21 cellular contexts compared by ENCODE assay signal in genomic region chr1:226845624-226846023, GRCh38. TPM values are rescaled to one million over a fixed set of nuclear protein-coding genes. Genes with fewer than 3 reads are reported as not detected.
DNase-seq lines count a peak whose midpoint lies in the region; ATAC-seq, FAIRE-seq and TF ChIP-seq lines count a peak whose summit lies in the region.
"Had no signal": no experiment of that assay in that cellular context is flagged by ENCODE, and none has a peak within 500 bp of the region (broad histone marks: within the 10 kb centered on the region; RNA-seq: fewer than 3 reads in every experiment).

No MANE protein-coding gene starts in this region.

- no peak overlapping the region for H3K4me3 ChIP-seq in GM12878

- peak; percentile 61 for ATAC-seq in GM18867 (IDR thresholded peaks at IDR 0.05; ENCODE audit: unreplicated experiment)
- peak; percentile 57 for ATAC-seq in GM21367 (IDR thresholded peaks at IDR 0.05; ENCODE audit: unreplicated experiment)
- peak; percentile 73 for ATAC-seq in GM21723 (IDR thresholded peaks at IDR 0.05; ENCODE audit: unreplicated experiment)
- peak; percentile 67 for ATAC-seq in GM12878
- ATAC-seq in HG03521 (IDR thresholded peaks at IDR 0.05; ENCODE audit: unreplicated experiment) = no peak

- TF ChIP-seq RAD21 in GM12878 (IDR thresholded peaks at IDR 0.05; ENCODE audit: insufficient read depth, low read depth, low read length) = no peak

- POLR2A ChIA-PET in GM12878 (lab: Charles Lee) = no interaction called here

- no peaks in the 10 kb centered on the region for H3K36me3 ChIP-seq in GM12878 (ENCODE audit: control insufficient read depth in 2 of 2, insufficient read depth in 2 of 2, low read length in 1 of 2)
- H3K36me3 ChIP-seq: BE2C had no signal

- no peak overlapping the region for H3K9ac ChIP-seq in GM12878 (ENCODE audit: control insufficient read depth, insufficient read depth, low read length)
- H3K9ac ChIP-seq: KMS-11 had no signal

- in situ Hi-C loops in GM12878 (cut with MboI) = no loop called here

- H4K20me1 ChIP-seq in GM12878 (ENCODE audit: control insufficient read depth, insufficient read depth) = no peaks in the 10 kb centered on the region

- no peaks in the 10 kb centered on the region for H3K9me3 ChIP-seq in GM12878 (replicated peaks; ENCODE audit: control insufficient read depth, insufficient read depth, low read length)
- H3K9me3 ChIP-seq: BE2C, Caco-2 had no signal

- intact Hi-C loops in GM12878 (cut with micrococcal nuclease; ENCODE audit: unreplicated experiment) = no loop called here

- H3K79me2 ChIP-seq in GM12878 (ENCODE audit: control insufficient read depth, insufficient read depth, low read length) = no peaks in the 10 kb centered on the region

- no peak for TF ChIP-seq CTCF in GM12878 (IDR thresholded peaks at IDR 0.05 in 2 of 3, conservative IDR thresholded peaks at IDR 0.05 in 1 of 3; ENCODE audit: control insufficient read depth in 2 of 3, extremely low read depth in 1 of 3, insufficient read depth in 1 of 3, low read depth in 3 of 3, low read length in 3 of 3)

- no peak for TF ChIP-seq EP300 in GM12878 (IDR thresholded peaks at IDR 0.05; ENCODE audit: borderline replicate concordance in 1 of 2, control insufficient read depth in 1 of 2, low read depth in 2 of 2, low read length in 2 of 2)

- BruUV-seq in GM12878 (replicated peaks; lab: Mats Ljungman, UMichigan) = no TSS peak

- no peak for DNase-seq in GM12878 (ENCODE audit: low read depth, low spot score)
- DNase-seq in kidney glomerular epithelial cell (lab: John Stamatoyannopoulos, UW) = no peak
- no peak for DNase-seq in DMS53 treated with DMSO at 0.1 percent for 48 hours (lab: John Stamatoyannopoulos, UW; ENCODE audit: unreplicated experiment)
- DNase-seq in retina = no peak
- DNase-seq: ACHN; BE2C; C1 segment of cervical spinal cord; Caco-2; CD4-positive, CD25-positive, alpha-beta regulatory T cell; CD8-positive, alpha-beta memory T cell; DMS79; GDM1; H9 had no signal

- H3K27ac ChIP-seq in GM12878 (ENCODE audit: control insufficient read depth, insufficient read depth) = no peak overlapping the region
- H3K27ac ChIP-seq: KMS-11 had no signal

- RAD21 ChIA-PET in GM12878 (lab: Charles Lee; ENCODE audit: unreplicated experiment) = no interaction called here

- H3K27me3 ChIP-seq in GM12878 (replicated peaks in 1 of 2; ENCODE audit: control insufficient read depth in 2 of 2, insufficient read depth in 2 of 2, low read length in 1 of 2) = no peaks in the 10 kb centered on the region
- H3K27me3 ChIP-seq: BE2C had no signal

- peaks cover 4% of the 10 kb centered on the region; the same call in 1 of the 2 replicates for H3K4me1 ChIP-seq in GM12878 (ENCODE audit: control insufficient read depth, insufficient read depth, low read length)
- H3K4me1 ChIP-seq: BE2C, Caco-2 had no signal

- 0 out of 2 replicates have a peak overlapping the region, but pooled peaks have one; percentile 3 for H3K4me2 ChIP-seq in GM12878 (ENCODE audit: control insufficient read depth, insufficient read depth)
- H3K4me2 ChIP-seq: KMS-11 had no signal

- TF ChIP-seq POLR2A in GM12878 (IDR thresholded peaks at IDR 0.05; ENCODE audit: low read depth, low read length) = no peak

- SMC1A ChIA-PET in GM12878 (lab: Charles Lee; ENCODE audit: uncharacterized antibody, unreplicated experiment) = interaction anchor here (0.7 kb wide), 1 partner anchor 180 kb away, joined by 3 read pairs; no protein-coding TSS in a partner anchor

- FAIRE-seq in GM12878 (lab: Jason Lieb, UNC) = no peak
- FAIRE-seq: A204.1, D721Med, H1 had no signal

- H2AFZ ChIP-seq in GM12878 (ENCODE audit: control insufficient read depth, low read depth, low read length) = no peak overlapping the region

- CTCF ChIA-PET in GM12878 (lab: Yijun Ruan, JAX) = interaction anchor here (0.8 kb wide), 1 partner anchor 49 kb away, joined by 3 read pairs; no protein-coding TSS in a partner anchor

TF ChIP-seq in GM12878, 131 proteins besides CTCF, POLR2A, EP300 and RAD21:
- TF ChIP-seq ZBED1 (IDR thresholded peaks at IDR 0.05; ENCODE audit: borderline replicate concordance) = no peak
- peak; percentile 64; the same call in 1 of the 2 replicates for TF ChIP-seq SPI1 (IDR thresholded peaks at IDR 0.05; ENCODE audit: borderline replicate concordance, insufficient read depth, low read depth, low read length)
- TF ChIP-seq TCF3 (IDR thresholded peaks at IDR 0.05; ENCODE audit: borderline replicate concordance, insufficient read depth, low read depth, low read length) = no peak
- no peak for TF ChIP-seq CREB1 (IDR thresholded peaks at IDR 0.05; ENCODE audit: low read depth)
- TF ChIP-seq HDAC2 (IDR thresholded peaks at IDR 0.05) = no peak

RNA-seq across cellular contexts. Expression of gene PSEN2, which starts 24.8 kb away (rescaled TPM):
- 10.3 and 11.9 TPM in 2 replicates for total RNA-seq in GM12878 (2013; cell fraction: nucleolus; rRNA removed)
- total RNA-seq in GM12878 (2014; rRNA removed) = 13.0 and 13.2 TPM in 2 replicates
- total RNA-seq in GM12878 (2014; rRNA removed; fragmentation: Illumina TruSeq; extraction: Trizol) = 5.7 and 6.7 TPM in 2 replicates
- 8.2 and 11.0 TPM in 2 replicates for total RNA-seq in GM12878 (2021)
- 2.2 TPM for polyA plus RNA-seq in GM12878 (2011; ENCODE audit: low read depth)
- polyA plus RNA-seq in GM12878 (2011; rRNA removed) = 2.1 and 4.4 TPM in 2 replicates
- 5.4 and 6.3 TPM in 2 replicates for polyA plus RNA-seq in GM12878 (2011; cell fraction: cytosol; rRNA removed)
- polyA plus RNA-seq in GM12878 (2011; cell fraction: nucleus; rRNA removed) = 7.8 and 9.7 TPM in 2 replicates
- 2.8 and 3.7 TPM in 2 replicates for polyA plus RNA-seq in GM12878 (2012)
- polyA plus RNA-seq in GM12878 (2014; fragmentation: Illumina TruSeq; extraction: Trizol) = 3.4 and 5.7 TPM in 2 replicates
- polyA plus RNA-seq in GM12878 (2014; fragmentation: Nextera tagmentation; extraction: Ambion mirVana) = 1 to 10 TPM in 1 of 2 experiments, under 1 TPM in 1; 0.90 to 2.5 TPM
- 7.3 and 13.3 TPM in 2 replicates for polyA plus RNA-seq in GM12878 (2014; rRNA removed)
- 1 to 10 TPM; 8.2 to 10.0 TPM for polyA plus RNA-seq in GM12878 (2016; fragmentation: Nextera tagmentation; extraction: Ambion mirVana)
- 6.6 and 8.9 TPM in 2 replicates for polyA minus RNA-seq in GM12878 (2011; rRNA and poly(A)+ RNA removed)
- polyA minus RNA-seq in GM12878 (2011; cell fraction: cytosol; rRNA and poly(A)+ RNA removed) = 2.4 and 3.8 TPM in 2 replicates
- polyA minus RNA-seq in GM12878 (2011; cell fraction: nucleus; rRNA and poly(A)+ RNA removed) = 4.5 and 9.2 TPM in 2 replicates
